13 cellular contexts compared by ENCODE assay signal in genomic region chr14:72629534-72629933, GRCh38.
DNase-seq lines count a peak whose midpoint lies in the region; ATAC-seq, FAIRE-seq and TF ChIP-seq lines count a peak whose summit lies in the region.
"Had no signal": no experiment of that assay in that cellular context is flagged by ENCODE, and none has a peak within 500 bp of the region (broad histone marks: within the 10 kb centered on the region; RNA-seq: fewer than 3 reads in every experiment).

No MANE protein-coding gene starts in this region.

- peaks cover 3% of the 10 kb centered on the region for H3K9me3 Mint-ChIP-seq in activated CD8-positive, alpha-beta T cell treated with anti-CD3 and anti-CD28 coated beads, Interleukin-2, amount 10 ng/mL, durations not matched to agents 7 days and 5 days (ENCODE audit: insufficient read depth)
- peaks cover 4% of the 10 kb centered on the region for H3K9me3 Mint-ChIP-seq in activated CD8-positive, alpha-beta T cell treated with anti-CD3 and anti-CD28 coated beads for 36 hours
- H3K9me3 Mint-ChIP-seq in nephron progenitor cell = peaks cover 35% of the 10 kb centered on the region
- peaks cover 6% of the 10 kb centered on the region for H3K9me3 Mint-ChIP-seq in activated CD4-positive, alpha-beta T cell treated with anti-CD3 and anti-CD28 coated beads, Interleukin-2, amount 10 ng/mL, durations not matched to agents 7 days and 5 days

- peak; percentile 80 for FAIRE-seq in urothelium cell line (lab: Jason Lieb, UNC)

- H3K4me1 Mint-ChIP-seq in activated CD8-positive, alpha-beta T cell treated with anti-CD3 and anti-CD28 coated beads, Interleukin-2, amount 10 ng/mL, durations not matched to agents 7 days and 5 days (ENCODE audit: low read depth) = no peaks in the 10 kb centered on the region
- no peaks in the 10 kb centered on the region for H3K4me1 Mint-ChIP-seq in activated CD8-positive, alpha-beta T cell treated with anti-CD3 and anti-CD28 coated beads for 36 hours (ENCODE audit: low read depth)
- no peaks in the 10 kb centered on the region for H3K4me1 Mint-ChIP-seq in nephron progenitor cell
- no peaks in the 10 kb centered on the region for H3K4me1 Mint-ChIP-seq in activated CD4-positive, alpha-beta T cell treated with anti-CD3 and anti-CD28 coated beads, Interleukin-2, amount 10 ng/mL, durations not matched to agents 7 days and 5 days
- H3K4me1 Mint-ChIP-seq: CD8-positive, alpha-beta memory T cell had no signal

- POLR2A ChIA-PET in activated CD8-positive, alpha-beta T cell treated with anti-CD3 and anti-CD28 coated beads, Interleukin-2, amount 10 ng/mL, durations not matched to agents 7 days and 5 days (lab: Charles Lee) = no interaction called here
- POLR2A ChIA-PET in activated CD8-positive, alpha-beta T cell treated with anti-CD3 and anti-CD28 coated beads for 36 hours (lab: Charles Lee) = no interaction called here
- POLR2A ChIA-PET in activated CD4-positive, alpha-beta T cell treated with anti-CD3 and anti-CD28 coated beads, Interleukin-2, amount 10 ng/mL, durations not matched to agents 7 days and 5 days (lab: Charles Lee) = no interaction called here

- no peak for ATAC-seq in activated CD8-positive, alpha-beta T cell treated with anti-CD3 and anti-CD28 coated beads, Interleukin-2, amount 10 ng/mL, durations not matched to agents 7 days and 5 days
- ATAC-seq in activated CD8-positive, alpha-beta T cell treated with anti-CD3 and anti-CD28 coated beads for 36 hours = no peak

- H3K27ac Mint-ChIP-seq in activated CD8-positive, alpha-beta T cell treated with anti-CD3 and anti-CD28 coated beads, Interleukin-2, amount 10 ng/mL, durations not matched to agents 7 days and 5 days = no peak overlapping the region
- no peak overlapping the region for H3K27ac Mint-ChIP-seq in activated CD8-positive, alpha-beta T cell treated with anti-CD3 and anti-CD28 coated beads for 36 hours
- H3K27ac Mint-ChIP-seq in nephron progenitor cell = peak overlapping the region; percentile 20
- H3K27ac Mint-ChIP-seq in activated CD4-positive, alpha-beta T cell treated with anti-CD3 and anti-CD28 coated beads, Interleukin-2, amount 10 ng/mL, durations not matched to agents 7 days and 5 days = no peak overlapping the region

- no peak for TF ChIP-seq CTCF in activated CD8-positive, alpha-beta T cell treated with anti-CD3 and anti-CD28 coated beads for 36 hours (IDR thresholded peaks at IDR 0.05)
- TF ChIP-seq CTCF in coronary artery (IDR thresholded peaks at IDR 0.05) = no peak
- TF ChIP-seq CTCF in nephron progenitor cell (IDR thresholded peaks at IDR 0.05) = no peak

- no peak overlapping the region for H3K27ac ChIP-seq in coronary artery
- H3K27ac ChIP-seq: 22Rv1 had no signal

- peaks cover 40% of the 10 kb centered on the region for H3K27me3 Mint-ChIP-seq in activated CD8-positive, alpha-beta T cell treated with anti-CD3 and anti-CD28 coated beads, Interleukin-2, amount 10 ng/mL, durations not matched to agents 7 days and 5 days (ENCODE audit: low read depth)
- peaks cover 5% of the 10 kb centered on the region for H3K27me3 Mint-ChIP-seq in activated CD8-positive, alpha-beta T cell treated with anti-CD3 and anti-CD28 coated beads for 36 hours
- peaks cover 24% of the 10 kb centered on the region for H3K27me3 Mint-ChIP-seq in nephron progenitor cell (ENCODE audit: low read depth, poor library complexity)
- H3K27me3 Mint-ChIP-seq in activated CD4-positive, alpha-beta T cell treated with anti-CD3 and anti-CD28 coated beads, Interleukin-2, amount 10 ng/mL, durations not matched to agents 7 days and 5 days = peaks cover 47% of the 10 kb centered on the region

- intact Hi-C loops in activated CD8-positive, alpha-beta T cell treated with anti-CD3 and anti-CD28 coated beads for 36 hours (cut with micrococcal nuclease) = no loop called here

- no peak overlapping the region for H3K4me3 ChIP-seq in coronary artery

- no peaks in the 10 kb centered on the region for H3K36me3 Mint-ChIP-seq in activated CD8-positive, alpha-beta T cell treated with anti-CD3 and anti-CD28 coated beads, Interleukin-2, amount 10 ng/mL, durations not matched to agents 7 days and 5 days (ENCODE audit: low read depth)
- no peaks in the 10 kb centered on the region for H3K36me3 Mint-ChIP-seq in activated CD8-positive, alpha-beta T cell treated with anti-CD3 and anti-CD28 coated beads for 36 hours (ENCODE audit: low read depth)
- peaks cover 16% of the 10 kb centered on the region for H3K36me3 Mint-ChIP-seq in nephron progenitor cell (ENCODE audit: low read depth)
- no peaks in the 10 kb centered on the region for H3K36me3 Mint-ChIP-seq in activated CD4-positive, alpha-beta T cell treated with anti-CD3 and anti-CD28 coated beads, Interleukin-2, amount 10 ng/mL, durations not matched to agents 7 days and 5 days (ENCODE audit: low read depth)

- peak; percentile 9 for DNase-seq in activated CD8-positive, alpha-beta T cell treated with anti-CD3 and anti-CD28 coated beads, Interleukin-2, amount 10 ng/mL, durations not matched to agents 7 days and 5 days
- DNase-seq in activated CD8-positive, alpha-beta T cell treated with anti-CD3 and anti-CD28 coated beads for 36 hours = no peak
- DNase-seq in coronary artery (ENCODE audit: low spot score) (peak; percentile 29), nephron progenitor cell (no peak), urothelium cell line (ENCODE audit: low spot score) (no peak), C1 segment of cervical spinal cord (lab: John Stamatoyannopoulos, UW) (no peak)
- DNase-seq in activated CD4-positive, alpha-beta T cell treated with anti-CD3 and anti-CD28 coated beads for 48 hours = no peak
- DNase-seq in activated CD4-positive, alpha-beta T cell treated with anti-CD3 and anti-CD28 coated beads, Interleukin-2, amount 10 ng/mL, durations not matched to agents 7 days and 5 days = no peak
- DNase-seq: Caco-2; CD8-positive, alpha-beta memory T cell; DND-41; GDM1 had no signal

- H3K4me3 Mint-ChIP-seq in activated CD8-positive, alpha-beta T cell treated with anti-CD3 and anti-CD28 coated beads, Interleukin-2, amount 10 ng/mL, durations not matched to agents 7 days and 5 days = no peak overlapping the region
- H3K4me3 Mint-ChIP-seq in activated CD8-positive, alpha-beta T cell treated with anti-CD3 and anti-CD28 coated beads for 36 hours = no peak overlapping the region
- no peak overlapping the region for H3K4me3 Mint-ChIP-seq in nephron progenitor cell
- no peak overlapping the region for H3K4me3 Mint-ChIP-seq in activated CD4-positive, alpha-beta T cell treated with anti-CD3 and anti-CD28 coated beads, Interleukin-2, amount 10 ng/mL, durations not matched to agents 7 days and 5 days
- H3K4me3 Mint-ChIP-seq: CD8-positive, alpha-beta memory T cell had no signal

- CTCF ChIA-PET in activated CD8-positive, alpha-beta T cell treated with anti-CD3 and anti-CD28 coated beads, Interleukin-2, amount 10 ng/mL, durations not matched to agents 7 days and 5 days (lab: Charles Lee) = interaction anchor here (0.9 kb wide), 1 partner anchor 116 kb away, joined by 3 read pairs; no protein-coding TSS in a partner anchor
- CTCF ChIA-PET in activated CD8-positive, alpha-beta T cell treated with anti-CD3 and anti-CD28 coated beads for 36 hours (lab: Charles Lee) = interaction anchor here (1.0 kb wide), 1 partner anchor 8 kb away, joined by 3 read pairs; no protein-coding TSS in a partner anchor
- CTCF ChIA-PET in activated CD4-positive, alpha-beta T cell treated with anti-CD3 and anti-CD28 coated beads, Interleukin-2, amount 10 ng/mL, durations not matched to agents 7 days and 5 days (lab: Charles Lee) = no interaction called here

Comparison
In these comparisons a context has a peak if more than half of its experiments do, and no peak if none do; other contexts are left out.
1. DNase-seq: peak in activated CD8-positive, alpha-beta T cell treated with anti-CD3 and anti-CD28 coated beads, Interleukin-2, amount 10 ng/mL, durations not matched to agents 7 days and 5 days (single experiment) and coronary artery (single experiment); none in activated CD8-positive, alpha-beta T cell treated with anti-CD3 and anti-CD28 coated beads for 36 hours (single experiment), nephron progenitor cell (single experiment), urothelium cell line (single experiment), activated CD4-positive, alpha-beta T cell treated with anti-CD3 and anti-CD28 coated beads for 48 hours (single experiment), C1 segment of cervical spinal cord (0 of 14) and activated CD4-positive, alpha-beta T cell treated with anti-CD3 and anti-CD28 coated beads, Interleukin-2, amount 10 ng/mL, durations not matched to agents 7 days and 5 days (single experiment).